Comparison of ENCODE assay signal across 22 cellular contexts in the genomic region with DNA sequence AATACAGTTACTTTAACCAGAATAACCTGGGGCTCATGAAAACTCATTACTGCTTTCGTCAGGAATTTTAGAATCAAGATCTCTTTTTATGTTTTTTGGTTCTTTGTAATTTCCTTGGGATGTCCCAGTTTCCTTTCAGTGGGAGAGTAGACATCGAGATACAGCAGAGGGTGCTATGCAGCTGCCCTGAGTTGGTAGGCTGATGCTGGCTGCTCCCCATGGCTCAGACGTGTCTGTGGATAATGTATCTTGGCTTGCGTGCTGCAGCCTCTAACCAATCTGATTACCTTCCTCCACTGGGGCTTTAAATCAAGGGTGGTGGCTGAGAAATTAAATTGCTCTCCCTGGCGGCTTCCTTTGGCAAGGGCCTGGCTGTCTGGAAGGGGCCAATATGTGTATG.
A peak's percentile ranks its signal among the peaks of the same experiment; 100 is the strongest.
DNase-seq lines count a peak whose midpoint lies in the region; ATAC-seq, FAIRE-seq and TF ChIP-seq lines count a peak whose summit lies in the region.
"Had no signal": no experiment of that assay in that cellular context is flagged by ENCODE, and none has a peak within 500 bp of the region (broad histone marks: within the 10 kb centered on the region; RNA-seq: fewer than 3 reads in every experiment).

No MANE protein-coding gene starts in this region.

- H3T11ph ChIP-seq in H9 (ENCODE audit: low read length), result no peak overlapping the region

- no peak overlapping the region for H3K4ac ChIP-seq in H9 (ENCODE audit: low read depth, low read length)

- no peak overlapping the region for H3K23ac ChIP-seq in H9 (ENCODE audit: insufficient read length, low read depth, low read length)

- H2AK5ac ChIP-seq in H9 (ENCODE audit: insufficient read length, low read length), result no peak overlapping the region

- H3K36me3 ChIP-seq in A673 (ENCODE audit: insufficient read depth, low read length, poor library complexity, severe bottlenecking) (no peaks in the 10 kb centered on the region), GM12878 (ENCODE audit: control insufficient read depth in 2 of 2, insufficient read depth in 2 of 2, low read length in 1 of 2) (peaks cover 3 to 5% of the 10 kb centered on the region in 2 experiments; a peak in 2 of 4 replicates)
- H3K36me3 ChIP-seq: HAP-1, Peyer's patch, tibial nerve had no signal

- no peak for TF ChIP-seq POLR2A in GM12878 (IDR thresholded peaks at IDR 0.05; ENCODE audit: low read depth, low read length)

- SMC1A ChIA-PET in GM12878 (lab: Charles Lee; ENCODE audit: uncharacterized antibody, unreplicated experiment), result no interaction called here

- no peaks in the 10 kb centered on the region for H3K79me1 ChIP-seq in H9 (ENCODE audit: insufficient read depth, low read depth, low read length, poor library complexity, severe bottlenecking)

- CTCF ChIA-PET in A673 (lab: Charles Lee), result no interaction called here
- CTCF ChIA-PET in GM12878 (lab: Yijun Ruan, JAX), result no interaction called here

- BruUV-seq in A673 (replicated peaks; lab: Mats Ljungman, UMichigan) (no TSS peak), GM12878 (replicated peaks; lab: Mats Ljungman, UMichigan) (no TSS peak)

- H3K27me3 ChIP-seq in A673 (replicated peaks; ENCODE audit: insufficient read depth, low read depth, low read length, poor library complexity), result peaks cover 19% of the 10 kb centered on the region
- H3K27me3 ChIP-seq in H9 (ENCODE audit: insufficient read depth, low read length), result no peaks in the 10 kb centered on the region
- H3K27me3 ChIP-seq in GM12878 (replicated peaks in 1 of 2; ENCODE audit: control insufficient read depth in 2 of 2, insufficient read depth in 2 of 2, low read length in 1 of 2), result no peaks in the 10 kb centered on the region
- H3K27me3 ChIP-seq: Peyer's patch, tibial nerve had no signal

- RAD21 ChIA-PET in GM12878 (lab: Charles Lee; ENCODE audit: unreplicated experiment), result no interaction called here

- no peak overlapping the region for H2BK12ac ChIP-seq in H9 (ENCODE audit: insufficient read length, low read depth, low read length)

- H3K4me3 Mint-ChIP-seq in H9, result no peak overlapping the region
- H3K4me3 Mint-ChIP-seq in stimulated activated memory B cell treated with anti-CD40 and anti-IgM and Interleukin-4, amounts not matched to agents 10 μg/mL and 1 μg/mL and 100 μg/mL, for 72 hours, result no peak overlapping the region
- H3K4me3 Mint-ChIP-seq: activated CD4-positive, alpha-beta memory T cell treated with anti-CD3 and anti-CD28 coated beads, Interleukin-2, amount 10 ng/mL, durations not matched to agents 7 days and 5 days; CD4-positive, alpha-beta memory T cell; stimulated activated naive CD8-positive, alpha-beta T cell treated with anti-CD3 and anti-CD28 coated beads, Interleukin-15, amount 100 ng/mL, for 72 hours had no signal

- no peak overlapping the region for H3K18ac ChIP-seq in H9 (ENCODE audit: insufficient read length, low read depth, low read length)

- TF ChIP-seq EP300 in GM12878 (IDR thresholded peaks at IDR 0.05; ENCODE audit: borderline replicate concordance in 1 of 2, control insufficient read depth in 1 of 2, low read depth in 2 of 2, low read length in 2 of 2), result no peak

- no peak overlapping the region for H3K4me2 ChIP-seq in H9 (ENCODE audit: insufficient read depth, insufficient read length, low read length)
- H3K4me2 ChIP-seq in GM12878 (ENCODE audit: control insufficient read depth, insufficient read depth), result no peak overlapping the region

- H2AFZ ChIP-seq in H9 (ENCODE audit: low read length) (no peak overlapping the region), GM12878 (ENCODE audit: control insufficient read depth, low read depth, low read length) (no peak overlapping the region)

- FAIRE-seq in GM12878 (lab: Jason Lieb, UNC), result no peak

- peak; percentile 17; the same call in 1 of the 2 replicates for TF ChIP-seq RAD21 in GM12878 (IDR thresholded peaks at IDR 0.05; ENCODE audit: insufficient read depth, low read depth, low read length)

- no CpG with 5 or more reads among the region's 5 CpGs for WGBS in H9 (ENCODE audit: extremely low coverage, insufficient read length, low lambda C conversion rate)
- WGBS in GM12878 (ENCODE audit: insufficient coverage, insufficient replicate concordance, low lambda C conversion rate, missing lambda C conversion rate), result 53% methylated on average over 5 of the region's 5 CpGs

- no peaks in the 10 kb centered on the region for H3K23me2 ChIP-seq in H9 (ENCODE audit: insufficient read length, low read depth, low read length, poor library complexity, severe bottlenecking)

- H3K56ac ChIP-seq in H9 (ENCODE audit: insufficient read length, low read depth, low read length), result no peak overlapping the region

- H2BK20ac ChIP-seq in H9 (ENCODE audit: low read depth, low read length, poor library complexity, severe bottlenecking), result no peak overlapping the region

- no peak overlapping the region for H2BK5ac ChIP-seq in H9 (ENCODE audit: insufficient read length, low read length)

- no peak overlapping the region for H2BK120ac ChIP-seq in H9 (ENCODE audit: low read depth, low read length, poor library complexity, severe bottlenecking)

- TF ChIP-seq CTCF in A673 (conservative IDR thresholded peaks at IDR 0.05; ENCODE audit: low read depth, low read length) (0 out of 2 replicates have a peak, but pooled peaks have one; percentile 11), H9 (conservative IDR thresholded peaks at IDR 0.05) (peak; percentile 55; the same call in 2 of the 3 replicates), GM12878 (IDR thresholded peaks at IDR 0.05 in 2 of 3, conservative IDR thresholded peaks at IDR 0.05 in 1 of 3; ENCODE audit: control insufficient read depth in 2 of 3, extremely low read depth in 1 of 3, insufficient read depth in 1 of 3, low read depth in 3 of 3, low read length in 3 of 3) (no peak)

- no peaks in the 10 kb centered on the region for H3K9me3 ChIP-seq in A673 (ENCODE audit: low read depth, low read length, poor library complexity, severe bottlenecking)
- no peaks in the 10 kb centered on the region for H3K9me3 ChIP-seq in H9 (ENCODE audit: control insufficient read depth, low read depth, low read length)
- no peaks in the 10 kb centered on the region for H3K9me3 ChIP-seq in GM12878 (replicated peaks; ENCODE audit: control insufficient read depth, insufficient read depth, low read length)
- H3K9me3 ChIP-seq: HAP-1, Peyer's patch, tibial nerve had no signal

- no peaks in the 10 kb centered on the region for H4K20me1 ChIP-seq in H9 (ENCODE audit: control insufficient read depth, insufficient read depth, insufficient read length)
- no peaks in the 10 kb centered on the region; the same call in 1 of the 2 replicates for H4K20me1 ChIP-seq in GM12878 (ENCODE audit: control insufficient read depth, insufficient read depth)

- no peak overlapping the region for H3K14ac ChIP-seq in H9 (ENCODE audit: insufficient read depth, low read length)

- H3K27me3 Mint-ChIP-seq in H9 (ENCODE audit: low read depth), result peaks cover 3% of the 10 kb centered on the region; the same call in 1 of the 2 replicates
- peaks cover 6% of the 10 kb centered on the region for H3K27me3 Mint-ChIP-seq in stimulated activated memory B cell treated with anti-CD40 and anti-IgM and Interleukin-4, amounts not matched to agents 10 μg/mL and 1 μg/mL and 100 μg/mL, for 72 hours

- H3K27ac Mint-ChIP-seq in H9, result no peak overlapping the region
- H3K27ac Mint-ChIP-seq in stimulated activated memory B cell treated with anti-CD40 and anti-IgM and Interleukin-4, amounts not matched to agents 10 μg/mL and 1 μg/mL and 100 μg/mL, for 72 hours, result no peak overlapping the region
- H3K27ac Mint-ChIP-seq: activated CD4-positive, alpha-beta memory T cell treated with anti-CD3 and anti-CD28 coated beads, Interleukin-2, amount 10 ng/mL, durations not matched to agents 7 days and 5 days; CD4-positive, alpha-beta memory T cell; stimulated activated naive CD8-positive, alpha-beta T cell treated with anti-CD3 and anti-CD28 coated beads, Interleukin-15, amount 100 ng/mL, for 72 hours had no signal

- no peak overlapping the region for H2BK15ac ChIP-seq in H9 (ENCODE audit: low read depth, low read length)

- no peak overlapping the region for H3K9ac ChIP-seq in H9 (ENCODE audit: extremely low read depth, insufficient read length, low read length)
- no peak overlapping the region for H3K9ac ChIP-seq in GM12878 (ENCODE audit: control insufficient read depth, insufficient read depth, low read length)

- POLR2A ChIA-PET in A673 (lab: Charles Lee; ENCODE audit: low non-redundant PET), result no interaction called here
- POLR2A ChIA-PET in GM12878 (lab: Charles Lee), result no interaction called here

- intact Hi-C loops in A673 (cut with micrococcal nuclease; ENCODE audit: unreplicated experiment), result no loop called here
- intact Hi-C loops in GM12878 (cut with micrococcal nuclease; ENCODE audit: unreplicated experiment), result no loop called here

- no peaks in the 10 kb centered on the region for H3K79me2 ChIP-seq in H9 (ENCODE audit: insufficient read depth, low read length)
- no peaks in the 10 kb centered on the region for H3K79me2 ChIP-seq in GM12878 (ENCODE audit: control insufficient read depth, insufficient read depth, low read length)

- H3K27ac ChIP-seq in A673 (ENCODE audit: low read depth, low read length, poor library complexity, severe bottlenecking) (no peak overlapping the region), H9 (ENCODE audit: insufficient read length, low read depth, low read length) (no peak overlapping the region), GM12878 (ENCODE audit: control insufficient read depth, insufficient read depth) (no peak overlapping the region)
- H3K27ac ChIP-seq: Peyer's patch, tibial nerve had no signal

- ATAC-seq in GM12878, result no peak
- ATAC-seq in stimulated activated memory B cell treated with anti-CD40 and anti-IgM and Interleukin-4, amounts not matched to agents 10 μg/mL and 1 μg/mL and 100 μg/mL, for 72 hours, result no peak
- ATAC-seq: SK-N-SH treated with all-trans-retinoic acid at 6 μM for 48 hours; stimulated activated naive CD8-positive, alpha-beta T cell treated with anti-CD3 and anti-CD28 coated beads, Interleukin-15, amount 100 ng/mL, for 72 hours had no signal

- no peaks in the 10 kb centered on the region for H3K4me1 Mint-ChIP-seq in H9
- H3K4me1 Mint-ChIP-seq in stimulated activated memory B cell treated with anti-CD40 and anti-IgM and Interleukin-4, amounts not matched to agents 10 μg/mL and 1 μg/mL and 100 μg/mL, for 72 hours, result no peaks in the 10 kb centered on the region
- H3K4me1 Mint-ChIP-seq: activated CD4-positive, alpha-beta memory T cell treated with anti-CD3 and anti-CD28 coated beads, Interleukin-2, amount 10 ng/mL, durations not matched to agents 7 days and 5 days; stimulated activated naive CD8-positive, alpha-beta T cell treated with anti-CD3 and anti-CD28 coated beads, Interleukin-15, amount 100 ng/mL, for 72 hours had no signal

- no peaks in the 10 kb centered on the region; a peak in 1 of 7 replicates for H3K36me3 Mint-ChIP-seq in H9 (ENCODE audit: insufficient read depth in 1 of 3, low read depth in 3 of 3)
- no peaks in the 10 kb centered on the region for H3K36me3 Mint-ChIP-seq in stimulated activated memory B cell treated with anti-CD40 and anti-IgM and Interleukin-4, amounts not matched to agents 10 μg/mL and 1 μg/mL and 100 μg/mL, for 72 hours
- H3K36me3 Mint-ChIP-seq: CD4-positive, alpha-beta memory T cell had no signal

- no peak overlapping the region for H4K8ac ChIP-seq in H9 (replicated peaks; ENCODE audit: insufficient read length, low read depth, low read length)

- no peak for DNase-seq in A673 (ENCODE audit: low spot score)
- DNase-seq in H9, result no peak
- no peak for DNase-seq in GM12878 (ENCODE audit: low read depth, low spot score)
- DNase-seq in islet precursor cell, result peak; percentile 54
- no peak for DNase-seq in activated CD4-positive, alpha-beta T cell treated with anti-CD3 and anti-CD28 coated beads, Interleukin-2, amount 50 U/mL, for 1 hour
- no peak for DNase-seq in AML-193 (lab: John Stamatoyannopoulos, UW)
- no peak for DNase-seq in SHP77 (lab: John Stamatoyannopoulos, UW)
- DNase-seq: activated CD4-positive, alpha-beta memory T cell treated with anti-CD3 and anti-CD28 coated beads, Interleukin-2, amount 10 ng/mL, durations not matched to agents 7 days and 5 days; activated naive CD4-positive, alpha-beta T cell; activated T-cell treated with anti-CD3 and anti-CD28 coated beads for 4 hours; CD4-positive, alpha-beta memory T cell; DMS79 treated with DMSO at 0.1 percent for 48 hours; foreskin melanocyte; NCI-H187; NCI-H345; Peyer's patch; stimulated activated CD4-positive, alpha-beta T cell treated with anti-CD3 and anti-CD28 coated beads, Interleukin-4, amount 100 ng/mL, for 24 hours; stimulated activated naive CD8-positive, alpha-beta T cell treated with anti-CD3 and anti-CD28 coated beads, Interleukin-15, amount 100 ng/mL, for 72 hours had no signal

- in situ Hi-C loops in GM12878 (cut with MboI), result no loop called here

- H3K4me3 ChIP-seq in A673 (ENCODE audit: low read depth, low read length, poor library complexity, severe bottlenecking), result no peak overlapping the region
- H3K4me3 ChIP-seq in GM12878, result no peak overlapping the region
- H3K4me3 ChIP-seq: HAP-1, Peyer's patch, tibial nerve had no signal

- H3K4me1 ChIP-seq in A673 (ENCODE audit: insufficient read depth, low read length, poor library complexity, severe bottlenecking) (no peaks in the 10 kb centered on the region), H9 (ENCODE audit: insufficient read depth, low read length) (no peaks in the 10 kb centered on the region), GM12878 (ENCODE audit: control insufficient read depth, insufficient read depth, low read length) (no peaks in the 10 kb centered on the region)
- H3K4me1 ChIP-seq: HAP-1, Peyer's patch, tibial nerve had no signal

- H3K9me3 Mint-ChIP-seq in H9, result no peaks in the 10 kb centered on the region; a peak in 1 of 5 replicates
- no peaks in the 10 kb centered on the region for H3K9me3 Mint-ChIP-seq in stimulated activated memory B cell treated with anti-CD40 and anti-IgM and Interleukin-4, amounts not matched to agents 10 μg/mL and 1 μg/mL and 100 μg/mL, for 72 hours
- H3K9me3 Mint-ChIP-seq: activated CD4-positive, alpha-beta memory T cell treated with anti-CD3 and anti-CD28 coated beads, Interleukin-2, amount 10 ng/mL, durations not matched to agents 7 days and 5 days; stimulated activated naive CD8-positive, alpha-beta T cell treated with anti-CD3 and anti-CD28 coated beads, Interleukin-15, amount 100 ng/mL, for 72 hours had no signal

- no peak overlapping the region for H4K91ac ChIP-seq in H9 (ENCODE audit: insufficient read length, low read depth, low read length)

- no peak overlapping the region for H4K5ac ChIP-seq in H9 (ENCODE audit: insufficient read length, low read depth, low read length)

Comparison
In these comparisons a context has a peak if more than half of its experiments do, and no peak if none do; other contexts are left out.
1. CTCF ChIP-seq: peak in A673 (single experiment) and H9 (single experiment); none in GM12878 (0 of 3).